23 cellular contexts compared by ENCODE assay signal in genomic region chr5:172096184-172096941, GRCh38.
DNase-seq lines count a peak whose midpoint lies in the region; ATAC-seq, FAIRE-seq and TF ChIP-seq lines count a peak whose summit lies in the region.
"Had no signal": no experiment of that assay in that cellular context is flagged by ENCODE, and none has a peak within 500 bp of the region (broad histone marks: within the 10 kb centered on the region; RNA-seq: fewer than 3 reads in every experiment).

No MANE protein-coding gene starts in this region.

- 92% methylated on average over 21 of the region's 21 CpGs for WGBS in HepG2 (ENCODE audit: low lambda C conversion rate)
- 86% methylated on average over 15 of the region's 21 CpGs for WGBS in right lobe of liver (ENCODE audit: insufficient coverage, low coverage, low lambda C conversion rate, missing lambda C conversion rate)

- no peaks in the 10 kb centered on the region for H4K20me1 ChIP-seq in HepG2 (ENCODE audit: insufficient read depth, low read length)

- H3K4me2 ChIP-seq in HepG2 (ENCODE audit: low read depth, low read length) = no peak overlapping the region
- H3K4me2 ChIP-seq: KMS-11 had no signal

- no peak overlapping the region for H3K4me3 Mint-ChIP-seq in activated naive CD8-positive, alpha-beta T cell treated with anti-CD3 and anti-CD28 coated beads for 36 hours
- peak overlapping the region in 1 of 5 donors; percentile 35 for H3K4me3 Mint-ChIP-seq in immature natural killer cell
- H3K4me3 Mint-ChIP-seq: activated B cell treated with CpG ODN at 0.5 μM for 24 hours; CD4-positive, alpha-beta T cell; dendritic cell treated with granulocyte-macrophage colony-stimulating factor and Interleukin-4, amounts not matched to agents 40 ng/mL and 50 ng/mL, for 4 days; memory B cell had no signal

- H3K9me3 ChIP-seq in HepG2 (ENCODE audit: low read length) (no peaks in the 10 kb centered on the region), right lobe of liver (no peaks in the 10 kb centered on the region), vagina (no peaks in the 10 kb centered on the region)
- H3K9me3 ChIP-seq: breast epithelium, HAP-1 had no signal

- H3K36me3 Mint-ChIP-seq in activated naive CD8-positive, alpha-beta T cell treated with anti-CD3 and anti-CD28 coated beads for 36 hours = peaks cover 8% of the 10 kb centered on the region
- H3K36me3 Mint-ChIP-seq in immature natural killer cell = peaks cover 14 to 34% (median 14%) of the 10 kb centered on the region in 3 donors

- no peaks in the 10 kb centered on the region for H3K79me2 ChIP-seq in HepG2 (ENCODE audit: insufficient read depth, low read length)

- CTCF ChIA-PET in HepG2 (lab: Yijun Ruan, JAX; ENCODE audit: low intra/inter-chr PET ratio, low total read pairs) = no interaction called here

- intact Hi-C loops in HepG2 (cut with micrococcal nuclease; ENCODE audit: unreplicated experiment) = no loop called here
- intact Hi-C loops in right lobe of liver (cut with DNase I) = no loop called here
- intact Hi-C loops in vagina (cut with DNase I) = no loop called here

- no peak for ATAC-seq in HepG2
- ATAC-seq in right lobe of liver = no peak
- ATAC-seq in HG03196 (IDR thresholded peaks at IDR 0.05; ENCODE audit: unreplicated experiment) = no peak
- ATAC-seq: sciatic nerve had no signal

- H3K27me3 ChIP-seq in HepG2 (ENCODE audit: control insufficient read depth in 1 of 2, insufficient read depth in 2 of 2, low read length in 2 of 2) = no peaks in the 10 kb centered on the region
- H3K27me3 ChIP-seq in right lobe of liver = no peaks in the 10 kb centered on the region
- no peaks in the 10 kb centered on the region for H3K27me3 ChIP-seq in vagina
- H3K27me3 ChIP-seq: breast epithelium had no signal

- H3K27ac Mint-ChIP-seq in activated naive CD8-positive, alpha-beta T cell treated with anti-CD3 and anti-CD28 coated beads for 36 hours = peak overlapping the region; percentile 65
- peak overlapping the region in 4 of 6 donors; percentile 23 to 53 (median 35) for H3K27ac Mint-ChIP-seq in immature natural killer cell
- H3K27ac Mint-ChIP-seq: activated B cell treated with CpG ODN at 0.5 μM for 24 hours, memory B cell had no signal

- in situ Hi-C loops in HepG2 (cut with HindIII; ENCODE audit: extremely low pct_ligation_motif_present, low pct_unique_long_range_greater_than_20kb) = no loop called here

- TF ChIP-seq POLR2A in HepG2 (IDR thresholded peaks at IDR 0.05; ENCODE audit: insufficient read depth in 1 of 2, low read depth in 2 of 2, low read length in 2 of 2) = no peak
- no peak for TF ChIP-seq POLR2A in right lobe of liver (IDR thresholded peaks at IDR 0.05)
- TF ChIP-seq POLR2A in vagina (IDR thresholded peaks at IDR 0.05) = no peak

- POLR2A ChIA-PET in HepG2 (lab: Yijun Ruan, JAX) = no interaction called here

- H3K4me1 ChIP-seq in HepG2 (ENCODE audit: insufficient read depth, low read length) (peaks cover 17% of the 10 kb centered on the region), right lobe of liver (no peaks in the 10 kb centered on the region), vagina (no peaks in the 10 kb centered on the region)
- H3K4me1 ChIP-seq: breast epithelium, HAP-1, parathyroid adenoma had no signal

- H2AFZ ChIP-seq in HepG2 (ENCODE audit: low read length) = no peak overlapping the region
- H2AFZ ChIP-seq: parathyroid adenoma had no signal

- DNase-seq in HepG2 (ENCODE audit: low spot score) = no peak
- no peak for DNase-seq in right lobe of liver
- DNase-seq in activated naive CD8-positive, alpha-beta T cell treated with anti-CD3 and anti-CD28 coated beads for 36 hours = no peak
- DNase-seq in immature natural killer cell = no peak
- no peak for DNase-seq in activated effector memory CD4-positive, alpha-beta T cell treated with anti-CD3 and anti-CD28 coated beads, Interleukin-2, amount 50 U/mL, for 16 hours
- no peak for DNase-seq in vagina (ENCODE audit: extremely low spot score in 2 of 2)
- DNase-seq: activated B cell treated with CpG ODN at 0.5 μM for 24 hours; activated T-cell treated with anti-CD3 and anti-CD28 coated beads, Interleukin-2, amount 50 U/mL, for 48 hours; CD4-positive, alpha-beta T cell; DMS 273 treated with DMSO at 0.1 percent for 48 hours; MV-4-11; NCI-H1694 treated with DMSO at 0.1 percent for 48 hours; stimulated activated CD4-positive, alpha-beta T cell treated with anti-CD3 and anti-CD28 coated beads, Interleukin-15, amount 100 ng/mL, for 24 hours; stimulated activated CD8-positive, alpha-beta memory T cell treated with anti-CD3 and anti-CD28 coated beads, Interleukin-4, amount 100 ng/mL, for 48 hours had no signal

- H3K27me3 Mint-ChIP-seq in activated naive CD8-positive, alpha-beta T cell treated with anti-CD3 and anti-CD28 coated beads for 36 hours = no peaks in the 10 kb centered on the region
- peaks cover 3 to 31% (median 10%) of the 10 kb centered on the region in 3 donors for H3K27me3 Mint-ChIP-seq in immature natural killer cell (ENCODE audit: low read depth in 3 of 3)
- H3K27me3 Mint-ChIP-seq: activated B cell treated with CpG ODN at 0.5 μM for 24 hours; CD4-positive, alpha-beta T cell; dendritic cell treated with granulocyte-macrophage colony-stimulating factor and Interleukin-4, amounts not matched to agents 40 ng/mL and 50 ng/mL, for 4 days; memory B cell had no signal

- peaks cover under 1% of the 10 kb centered on the region for H3K4me1 Mint-ChIP-seq in activated naive CD8-positive, alpha-beta T cell treated with anti-CD3 and anti-CD28 coated beads for 36 hours
- peaks cover 21 to 24% of the 10 kb centered on the region in 2 donors for H3K4me1 Mint-ChIP-seq in immature natural killer cell
- H3K4me1 Mint-ChIP-seq: activated B cell treated with CpG ODN at 0.5 μM for 24 hours had no signal

- TF ChIP-seq RAD21 in HepG2 (CRISPR knock-in tag; IDR thresholded peaks at IDR 0.05) = no peak

- no peak for TF ChIP-seq EP300 in HepG2 (IDR thresholded peaks at IDR 0.05; ENCODE audit: low read depth in 2 of 2, low read length in 2 of 2)
- TF ChIP-seq EP300 in HepG2 (CRISPR knock-in tag; IDR thresholded peaks at IDR 0.05; ENCODE audit: borderline replicate concordance) = no peak

- H3K36me3 ChIP-seq in HepG2 (replicated peaks in 1 of 2; ENCODE audit: control insufficient read depth in 1 of 2, insufficient read depth in 2 of 2, low read length in 2 of 2) (no peaks in the 10 kb centered on the region), right lobe of liver (peaks cover 0 to 9% (median 0%) of the 10 kb centered on the region in 4 donors), vagina (peaks cover 0 to 6% of the 10 kb centered on the region in 2 donors)
- H3K36me3 ChIP-seq: breast epithelium, HAP-1 had no signal

- FAIRE-seq in HepG2 (lab: Jason Lieb, UNC) = no peak
- FAIRE-seq: GM18507 had no signal

- H3K27ac ChIP-seq in HepG2 (ENCODE audit: extremely low read length, insufficient read depth, low read length) (no peak overlapping the region), right lobe of liver (no peak overlapping the region), vagina (no peak overlapping the region)
- H3K27ac ChIP-seq: breast epithelium, KMS-11, parathyroid adenoma had no signal

- TF ChIP-seq CTCF in HepG2 (CRISPR knock-in tag; IDR thresholded peaks at IDR 0.05) = no peak
- TF ChIP-seq CTCF in right lobe of liver (IDR thresholded peaks at IDR 0.05) = no peak
- no peak for TF ChIP-seq CTCF in vagina (IDR thresholded peaks at IDR 0.05)

- H3K9ac ChIP-seq in HepG2 (ENCODE audit: insufficient read depth, low read depth, low read length) = no peak overlapping the region
- H3K9ac ChIP-seq: KMS-11, parathyroid adenoma had no signal

- no peak overlapping the region for H3K4me3 ChIP-seq in HepG2 (replicated peaks in 1 of 3; ENCODE audit: insufficient read depth in 1 of 3, low read depth in 2 of 3, low read length in 3 of 3)
- H3K4me3 ChIP-seq in right lobe of liver = no peak overlapping the region
- no peak overlapping the region for H3K4me3 ChIP-seq in vagina
- H3K4me3 ChIP-seq: breast epithelium, HAP-1 had no signal

- BruUV-seq in HepG2 (replicated peaks; lab: Mats Ljungman, UMichigan) = no TSS peak

- no peaks in the 10 kb centered on the region for H3K9me3 Mint-ChIP-seq in activated naive CD8-positive, alpha-beta T cell treated with anti-CD3 and anti-CD28 coated beads for 36 hours
- no peaks in the 10 kb centered on the region for H3K9me3 Mint-ChIP-seq in immature natural killer cell
- H3K9me3 Mint-ChIP-seq: activated B cell treated with CpG ODN at 0.5 μM for 24 hours; CD4-positive, alpha-beta T cell; dendritic cell treated with granulocyte-macrophage colony-stimulating factor and Interleukin-4, amounts not matched to agents 40 ng/mL and 50 ng/mL, for 4 days; memory B cell had no signal

TF ChIP-seq in HepG2, 621 proteins besides CTCF, POLR2A, EP300 and RAD21:
- 0 out of 2 replicates have a peak, but pooled peaks have one; percentile 29 for TF ChIP-seq ZMYM3 (CRISPR knock-in tag; IDR thresholded peaks at IDR 0.05)
- TF ChIP-seq REXO4 (CRISPR knock-in tag; IDR thresholded peaks at IDR 0.05; ENCODE audit: borderline replicate concordance) = no peak
- no peak for TF ChIP-seq ATF5 (CRISPR knock-in tag; IDR thresholded peaks at IDR 0.05; ENCODE audit: low read depth)
- peak; percentile 92 for TF ChIP-seq ZNF768 (CRISPR knock-in tag; IDR thresholded peaks at IDR 0.05)
